8 cellular contexts compared by ENCODE assay signal in genomic region chr15:77419836-77420609, GRCh38. TPM values are rescaled to one million over a fixed set of nuclear protein-coding genes. Genes with fewer than 3 reads are reported as not detected.
DNase-seq lines count a peak whose midpoint lies in the region; ATAC-seq and TF ChIP-seq lines count a peak whose summit lies in the region.

A gene with protein sequence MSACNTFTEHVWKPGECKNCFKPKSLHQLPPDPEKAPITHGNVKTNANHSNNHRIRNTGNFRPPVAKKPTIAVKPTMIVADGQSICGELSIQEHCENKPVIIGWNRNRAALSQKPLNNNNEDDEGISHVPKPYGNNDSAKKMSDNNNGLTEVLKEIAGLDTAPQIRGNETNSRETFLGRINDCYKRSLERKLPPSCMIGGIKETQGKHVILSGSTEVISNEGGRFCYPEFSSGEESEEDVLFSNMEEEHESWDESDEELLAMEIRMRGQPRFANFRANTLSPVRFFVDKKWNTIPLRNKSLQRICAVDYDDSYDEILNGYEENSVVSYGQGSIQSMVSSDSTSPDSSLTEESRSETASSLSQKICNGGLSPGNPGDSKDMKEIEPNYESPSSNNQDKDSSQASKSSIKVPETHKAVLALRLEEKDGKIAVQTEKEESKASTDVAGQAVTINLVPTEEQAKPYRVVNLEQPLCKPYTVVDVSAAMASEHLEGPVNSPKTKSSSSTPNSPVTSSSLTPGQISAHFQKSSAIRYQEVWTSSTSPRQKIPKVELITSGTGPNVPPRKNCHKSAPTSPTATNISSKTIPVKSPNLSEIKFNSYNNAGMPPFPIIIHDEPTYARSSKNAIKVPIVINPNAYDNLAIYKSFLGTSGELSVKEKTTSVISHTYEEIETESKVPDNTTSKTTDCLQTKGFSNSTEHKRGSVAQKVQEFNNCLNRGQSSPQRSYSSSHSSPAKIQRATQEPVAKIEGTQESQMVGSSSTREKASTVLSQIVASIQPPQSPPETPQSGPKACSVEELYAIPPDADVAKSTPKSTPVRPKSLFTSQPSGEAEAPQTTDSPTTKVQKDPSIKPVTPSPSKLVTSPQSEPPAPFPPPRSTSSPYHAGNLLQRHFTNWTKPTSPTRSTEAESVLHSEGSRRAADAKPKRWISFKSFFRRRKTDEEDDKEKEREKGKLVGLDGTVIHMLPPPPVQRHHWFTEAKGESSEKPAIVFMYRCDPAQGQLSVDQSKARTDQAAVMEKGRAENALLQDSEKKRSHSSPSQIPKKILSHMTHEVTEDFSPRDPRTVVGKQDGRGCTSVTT (N-terminal part only) (minus strand): TSS chr15:77420104. CDS start chr15:77181926, 238,178 bp downstream.

- TF ChIP-seq CTCF in GM13977 (IDR thresholded peaks at IDR 0.05; ENCODE audit: extremely low read depth, insufficient read depth, missing control alignments) (no peak), adrenal gland (IDR thresholded peaks at IDR 0.05) (peak in 1 of 6 experiments; percentile 9), heart left ventricle (IDR thresholded peaks at IDR 0.05) (no peak), type B pancreatic cell (conservative IDR thresholded peaks at IDR 0.05) (no peak)

- 0 to 1% (median 0%) methylated on average over 15 to 92 of the region's 92 CpGs for WGBS in adrenal gland, 4 donors
- WGBS in heart left ventricle, 4 donors: 1% methylated on average over 35 to 92 of the region's 92 CpGs

- H3K4me1 Mint-ChIP-seq in type B pancreatic cell (ENCODE audit: unreplicated experiment): peaks cover 31% of the 10 kb centered on the region

- peak; percentile 91 for ATAC-seq in HG02870 (IDR thresholded peaks at IDR 0.05; ENCODE audit: unreplicated experiment)
- peak; percentile 97 to 99 (median 99) for ATAC-seq in heart left ventricle

- H3K4me1 ChIP-seq in adrenal gland (replicated peaks in 1 of 2) (peaks cover 22 to 71% of the 10 kb centered on the region in 2 donors), heart left ventricle (peaks cover 6 to 73% (median 57%) of the 10 kb centered on the region in 12 donors)

- in situ Hi-C loops in GM13977 (cut with MboI; ENCODE audit: low pct_unique_long_range_greater_than_20kb, low sequenced_read_pairs, unreplicated experiment): no loop called here

- H3K4me3 ChIP-seq in adrenal gland (peak within 1 kb of the TSS; percentile 7 to 95 (median 82)), heart left ventricle (peak within 1 kb of the TSS; percentile 67 to 95 (median 92))

- no peaks in the 10 kb centered on the region for H3K9me3 Mint-ChIP-seq in type B pancreatic cell

- DNase-seq in GM13977 (ENCODE audit: low spot score) (peak; percentile 95), NCI-H146 treated with DMSO at 0.1 percent for 48 hours (lab: John Stamatoyannopoulos, UW; ENCODE audit: unreplicated experiment) (peak; percentile 88), T-helper 1 cell (peak; percentile 98 to 100 (median 99)), adrenal gland (peak; percentile 99 to 100 (median 100)), heart left ventricle (peak; percentile 100), posterior cingulate gyrus (peak; percentile 97 to 100 (median 98)), type B pancreatic cell (ENCODE audit: extremely low spot score, unreplicated experiment) (peak; percentile 96)

- H3K27me3 ChIP-seq in adrenal gland: no peaks in the 10 kb centered on the region
- no peaks in the 10 kb centered on the region for H3K27me3 ChIP-seq in heart left ventricle

- TF ChIP-seq POLR2A in adrenal gland (IDR thresholded peaks at IDR 0.05) (peak; percentile 83 to 88), heart left ventricle (IDR thresholded peaks at IDR 0.05) (peak; percentile 4 to 93)

- H3K9me3 ChIP-seq in adrenal gland (replicated peaks in 1 of 3) (no peaks in the 10 kb centered on the region), heart left ventricle (no peaks in the 10 kb centered on the region)

- H3K27me3 Mint-ChIP-seq in type B pancreatic cell: no peaks in the 10 kb centered on the region

- H3K36me3 ChIP-seq in adrenal gland (replicated peaks in 1 of 2): no peaks in the 10 kb centered on the region
- no peaks in the 10 kb centered on the region for H3K36me3 ChIP-seq in heart left ventricle

- no peaks in the 10 kb centered on the region for H3K36me3 Mint-ChIP-seq in type B pancreatic cell

- H3K4me3 Mint-ChIP-seq in type B pancreatic cell: peak within 1 kb of the TSS; percentile 99

- peak within 1 kb of the TSS; percentile 97 for H3K27ac Mint-ChIP-seq in type B pancreatic cell

- intact Hi-C loops in adrenal gland (cut with DNase I) (loop anchor here in 1 of 2 donors (5.0 kb wide), 1 partner anchor 77 kb away; no protein-coding TSS in a partner anchor), heart left ventricle (cut with DNase I) (loop anchor here (1.0 to 10.0 kb wide), 18 partner anchors 37 to 308 kb away; no protein-coding TSS in a partner anchor), posterior cingulate gyrus (cut with DNase I) (loop anchor here (1.0 to 5.0 kb wide), 2 partner anchors 77 to 122 kb away; no protein-coding TSS in a partner anchor)

- H3K27ac ChIP-seq in adrenal gland (peak within 1 kb of the TSS; percentile 86 to 97 (median 93)), heart left ventricle (peak within 1 kb of the TSS; percentile 82 to 98 (median 96))

RNA-seq across cellular contexts. Expression of the gene that starts here (rescaled TPM):
- total RNA-seq in adrenal gland: 10 to 100 TPM; 21.6 to 68.4 (median 33.0) TPM
- 10 to 100 TPM in 2 of 3 donors, 1 to 10 TPM in 1; 3.1 to 13.0 (median 10.6) TPM for polyA plus RNA-seq in adrenal gland
- total RNA-seq in heart left ventricle: 100 to 1,000 TPM in 5 of 9 donors, 10 to 100 TPM in 4; 52.8 to 139 (median 104) TPM
- polyA plus RNA-seq in heart left ventricle: 10 to 100 TPM; 12.8 to 29.1 TPM
- total RNA-seq in type B pancreatic cell (ENCODE audit: low replicate concordance): 24.1 and 35.0 TPM in 2 replicates

Comparison
In these comparisons a context has a peak if more than half of its experiments do, and no peak if none do; other contexts are left out.
1. Peak in every context shown above with its lines: DNase-seq, ATAC-seq, H3K4me3 ChIP-seq and H3K27ac ChIP-seq.